1 cellular context compared by ENCODE assay signal in genomic region chr19:5627395-5627904, GRCh38.
TF ChIP-seq lines count a peak whose summit lies in the region.

No MANE protein-coding gene starts in this region.

TF ChIP-seq in GM12878, 131 proteins besides CTCF, POLR2A, EP300 and RAD21 (continues in another document):
- TF ChIP-seq TAF1 (IDR thresholded peaks at IDR 0.05; ENCODE audit: borderline replicate concordance, low read depth, low read length), result no peak
- no peak for TF ChIP-seq EED (IDR thresholded peaks at IDR 0.05; ENCODE audit: low read depth)
- no peak for TF ChIP-seq MTA2 (IDR thresholded peaks at IDR 0.05; ENCODE audit: low read depth)
- TF ChIP-seq RUNX3 (IDR thresholded peaks at IDR 0.05; ENCODE audit: low read length), result no peak
- no peak for TF ChIP-seq BMI1 (IDR thresholded peaks at IDR 0.05; ENCODE audit: borderline replicate concordance)
- TF ChIP-seq MXI1 (IDR thresholded peaks at IDR 0.05; ENCODE audit: low read depth, low read length), result no peak
- no peak for TF ChIP-seq SMAD5 (IDR thresholded peaks at IDR 0.05; ENCODE audit: low read depth)
- TF ChIP-seq JUNB (IDR thresholded peaks at IDR 0.05), result no peak
- TF ChIP-seq NFYA (IDR thresholded peaks at IDR 0.05; ENCODE audit: borderline replicate concordance, low read depth, low read length), result no peak
- TF ChIP-seq BCL11A (IDR thresholded peaks at IDR 0.05; ENCODE audit: low read depth, low read length), result no peak
- TF ChIP-seq ATF2 (IDR thresholded peaks at IDR 0.05; ENCODE audit: low read length), result no peak
- TF ChIP-seq IKZF1 (conservative IDR thresholded peaks at IDR 0.05), result no peak
- TF ChIP-seq LARP7 (IDR thresholded peaks at IDR 0.05), result no peak
- no peak for TF ChIP-seq ZBED1 (IDR thresholded peaks at IDR 0.05; ENCODE audit: borderline replicate concordance)
- no peak for TF ChIP-seq CEBPZ (IDR thresholded peaks at IDR 0.05; ENCODE audit: low read depth, low read length)
- no peak for TF ChIP-seq MEF2A (IDR thresholded peaks at IDR 0.05; ENCODE audit: insufficient read depth, low read depth, low read length)
- TF ChIP-seq JUND (IDR thresholded peaks at IDR 0.05; ENCODE audit: low read depth, low read length), result no peak
- TF ChIP-seq ZNF622 (IDR thresholded peaks at IDR 0.05), result no peak
- peak; percentile 42; the same call in 1 of the 2 replicates for TF ChIP-seq USF2 (IDR thresholded peaks at IDR 0.05; ENCODE audit: borderline replicate concordance, low read depth, low read length)
- no peak for TF ChIP-seq E2F8 (IDR thresholded peaks at IDR 0.05; ENCODE audit: low read depth, partially characterized antibody)
- TF ChIP-seq ZNF274 (IDR thresholded peaks at IDR 0.05; ENCODE audit: insufficient read depth, insufficient read length), result no peak
- peak in 1 of 2 experiments; percentile 41; a peak in 1 of 3 replicates for TF ChIP-seq EGR1 (IDR thresholded peaks at IDR 0.05; ENCODE audit: borderline replicate concordance in 1 of 2, low read depth in 2 of 2, low read length in 2 of 2)
- TF ChIP-seq PML (IDR thresholded peaks at IDR 0.05; ENCODE audit: low read length), result no peak
- no peak for TF ChIP-seq FOXM1 (IDR thresholded peaks at IDR 0.05; ENCODE audit: low read depth, low read length)
- no peak for TF ChIP-seq RCOR1 (conservative IDR thresholded peaks at IDR 0.05; ENCODE audit: low read depth, low read length)
- TF ChIP-seq HDGF (IDR thresholded peaks at IDR 0.05), result no peak
- peak; percentile 83 to 86 for TF ChIP-seq BHLHE40 (IDR thresholded peaks at IDR 0.05; ENCODE audit: borderline replicate concordance in 1 of 2, low read depth in 2 of 2, low read length in 1 of 2)
- peak; percentile 71; the same call in 1 of the 2 replicates for TF ChIP-seq CHD2 (IDR thresholded peaks at IDR 0.05; ENCODE audit: borderline replicate concordance, low read depth, low read length)
- TF ChIP-seq CHD4 (IDR thresholded peaks at IDR 0.05), result no peak
- TF ChIP-seq RB1 (IDR thresholded peaks at IDR 0.05; ENCODE audit: borderline replicate concordance), result no peak
- no peak for TF ChIP-seq ASH2L (IDR thresholded peaks at IDR 0.05; ENCODE audit: borderline replicate concordance, low read depth)
- no peak for TF ChIP-seq EZH2 (IDR thresholded peaks at IDR 0.05; ENCODE audit: borderline replicate concordance, control insufficient read depth, low read depth, low read length)
- TF ChIP-seq ZBTB4 (CRISPR knock-in tag; IDR thresholded peaks at IDR 0.05), result no peak
- TF ChIP-seq ATF3 (IDR thresholded peaks at IDR 0.05; ENCODE audit: borderline replicate concordance, extremely low read depth, low read depth, low read length), result no peak
- TF ChIP-seq NFXL1 (IDR thresholded peaks at IDR 0.05; ENCODE audit: borderline replicate concordance), result no peak
- no peak for TF ChIP-seq DPF2 (IDR thresholded peaks at IDR 0.05)
- TF ChIP-seq CBFB (IDR thresholded peaks at IDR 0.05; ENCODE audit: low read depth), result no peak
- no peak for TF ChIP-seq CREB1 (IDR thresholded peaks at IDR 0.05; ENCODE audit: low read depth)
- TF ChIP-seq STAT1 (conservative IDR thresholded peaks at IDR 0.05), result 0 out of 2 replicates have a peak, but pooled peaks have one; percentile 38
- no peak for TF ChIP-seq GABPA (IDR thresholded peaks at IDR 0.05; ENCODE audit: low read depth)
- TF ChIP-seq SRF (IDR thresholded peaks at IDR 0.05; ENCODE audit: low read depth in 2 of 2, low read length in 2 of 2), result no peak
- TF ChIP-seq SPI1 (IDR thresholded peaks at IDR 0.05; ENCODE audit: borderline replicate concordance, insufficient read depth, low read depth, low read length), result peak; percentile 53; the same call in 1 of the 2 replicates
- no peak for TF ChIP-seq NRF1 (conservative IDR thresholded peaks at IDR 0.05; ENCODE audit: low read depth, low read length)
- TF ChIP-seq TCF7 (IDR thresholded peaks at IDR 0.05; ENCODE audit: borderline replicate concordance), result no peak
- no peak for TF ChIP-seq NR2C1 (IDR thresholded peaks at IDR 0.05)
- no peak for TF ChIP-seq BACH1 (IDR thresholded peaks at IDR 0.05; ENCODE audit: borderline replicate concordance)
- no peak for TF ChIP-seq CHD1 (IDR thresholded peaks at IDR 0.05; ENCODE audit: low read depth, low read length)
- no peak for TF ChIP-seq MYC (IDR thresholded peaks at IDR 0.05; ENCODE audit: insufficient read depth, insufficient read length, insufficient replicate concordance, low read length, severe bottlenecking)
- TF ChIP-seq NBN (IDR thresholded peaks at IDR 0.05), result 0 out of 2 replicates have a peak, but pooled peaks have one; percentile 43
- TF ChIP-seq CBX5 (IDR thresholded peaks at IDR 0.05; ENCODE audit: low read depth), result no peak
- TF ChIP-seq MYB (IDR thresholded peaks at IDR 0.05; ENCODE audit: borderline replicate concordance, low read depth, low read length), result no peak
- no peak for TF ChIP-seq STAT3 (IDR thresholded peaks at IDR 0.05; ENCODE audit: low read depth, low read length)
- TF ChIP-seq USF1 (IDR thresholded peaks at IDR 0.05; ENCODE audit: borderline replicate concordance, extremely low read length, insufficient read depth, low read depth, low read length), result peak; percentile 42
- TF ChIP-seq ZNF687 (IDR thresholded peaks at IDR 0.05), result peak; percentile 71
